ENCODE assay signal across 18 cellular contexts in the genomic region with DNA sequence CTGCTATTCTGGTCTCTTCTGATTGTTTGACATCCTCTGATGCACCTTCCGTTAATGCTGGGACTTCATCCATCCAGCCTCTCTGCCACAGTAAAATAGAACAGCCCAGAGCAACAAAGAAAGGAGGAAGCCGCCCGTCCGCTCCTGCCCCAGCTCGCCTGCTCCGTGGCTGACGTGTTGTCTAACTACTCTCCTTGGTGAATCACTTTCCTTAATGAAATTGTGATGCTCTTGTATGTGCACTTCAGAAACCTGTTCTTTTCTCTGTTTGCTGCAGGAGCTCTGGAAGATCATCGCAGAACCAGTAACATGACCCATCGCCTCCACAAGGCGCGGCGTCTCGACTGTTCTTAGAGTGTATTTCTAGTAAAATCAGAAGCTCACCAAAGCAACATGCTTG. TPM values are rescaled to one million over a fixed set of nuclear protein-coding genes. Genes with fewer than 3 reads are reported as not detected.
DNase-seq lines count a peak whose midpoint lies in the region; ATAC-seq and TF ChIP-seq lines count a peak whose summit lies in the region.
"Had no signal": no experiment of that assay in that cellular context is flagged by ENCODE, and none has a peak within 500 bp of the region (broad histone marks: within the 10 kb centered on the region; RNA-seq: fewer than 3 reads in every experiment).

No MANE protein-coding gene starts in this region.

- H3K4me1 Mint-ChIP-seq in activated naive CD4-positive, alpha-beta T cell treated with anti-CD3 and anti-CD28 coated beads, Interleukin-2, amount 10 ng/mL, durations not matched to agents 7 days and 5 days: peaks cover 17% of the 10 kb centered on the region
- H3K4me1 Mint-ChIP-seq in T-helper 17 cell: peaks cover 18% of the 10 kb centered on the region

- no peak for DNase-seq in activated naive CD4-positive, alpha-beta T cell treated with anti-CD3 and anti-CD28 coated beads, Interleukin-2, amount 10 ng/mL, durations not matched to agents 7 days and 5 days
- no peak for DNase-seq in activated naive CD4-positive, alpha-beta T cell treated with anti-CD3 and anti-CD28 coated beads, Interleukin-2, amount 50 U/mL, for 16 hours
- DNase-seq in T-helper 17 cell (no peak), spleen (peak; percentile 64), Kasumi-1 (lab: John Stamatoyannopoulos, UW) (no peak), islet precursor cell (no peak)
- DNase-seq: DND-41, NCI-H1417 treated with DMSO at 0.1 percent for 48 hours, NCI-H2029, NCI-H2171 treated with DMSO at 0.1 percent for 48 hours, NCI-H510A, NCI-H82, Peyer's patch, SHP77 had no signal

- 87 to 97% (median 92%) methylated on average over 13 of the region's 13 CpGs for WGBS in spleen, 5 donors

- H3K9me3 Mint-ChIP-seq in activated naive CD4-positive, alpha-beta T cell treated with anti-CD3 and anti-CD28 coated beads, Interleukin-2, amount 10 ng/mL, durations not matched to agents 7 days and 5 days: no peaks in the 10 kb centered on the region

- no peaks in the 10 kb centered on the region for H3K27me3 ChIP-seq in spleen (replicated peaks in 1 of 7)
- H3K27me3 ChIP-seq: BLaER1, Peyer's patch had no signal

- H3K9me3 ChIP-seq in T-helper 17 cell (ENCODE audit: control insufficient read depth, low read length, poor library complexity, severe bottlenecking) (no peaks in the 10 kb centered on the region), spleen (no peaks in the 10 kb centered on the region)
- H3K9me3 ChIP-seq: BLaER1, HAP-1, Peyer's patch had no signal

- ATAC-seq in T-helper 17 cell (no peak), esophagus mucosa (peak; percentile 95), GM19463 (IDR thresholded peaks at IDR 0.05; ENCODE audit: unreplicated experiment) (no peak)

- TF ChIP-seq CTCF in spleen (IDR thresholded peaks at IDR 0.05 in 8 of 11, conservative IDR thresholded peaks at IDR 0.05 in 3 of 11): no peak

- TF ChIP-seq POLR2A in spleen (IDR thresholded peaks at IDR 0.05): no peak

- H3K4me3 ChIP-seq in spleen: no peak overlapping the region
- H3K4me3 ChIP-seq: BLaER1, HAP-1, Peyer's patch had no signal

- peaks cover 0 to 92% (median 72%) of the 10 kb centered on the region in 6 donors for H3K36me3 ChIP-seq in spleen

- H3K36me3 Mint-ChIP-seq in activated naive CD4-positive, alpha-beta T cell treated with anti-CD3 and anti-CD28 coated beads, Interleukin-2, amount 10 ng/mL, durations not matched to agents 7 days and 5 days: peaks cover 58% of the 10 kb centered on the region
- H3K36me3 Mint-ChIP-seq in T-helper 17 cell (ENCODE audit: low read depth): peaks cover 25% of the 10 kb centered on the region

- peaks cover 0 to 16% (median 10%) of the 10 kb centered on the region in 6 donors for H3K4me1 ChIP-seq in spleen
- H3K4me1 ChIP-seq: HAP-1, Peyer's patch had no signal

- H3K27me3 Mint-ChIP-seq in activated naive CD4-positive, alpha-beta T cell treated with anti-CD3 and anti-CD28 coated beads, Interleukin-2, amount 10 ng/mL, durations not matched to agents 7 days and 5 days: no peaks in the 10 kb centered on the region
- no peaks in the 10 kb centered on the region for H3K27me3 Mint-ChIP-seq in T-helper 17 cell

- H3K27ac ChIP-seq in spleen: peak overlapping the region in 1 of 8 donors; percentile 88
- H3K27ac ChIP-seq: Peyer's patch had no signal

- intact Hi-C loops in spleen (cut with DNase I; ENCODE audit: low total_unique reads): no loop called here

- no peak overlapping the region for H3K4me3 Mint-ChIP-seq in activated naive CD4-positive, alpha-beta T cell treated with anti-CD3 and anti-CD28 coated beads, Interleukin-2, amount 10 ng/mL, durations not matched to agents 7 days and 5 days
- no peak overlapping the region for H3K4me3 Mint-ChIP-seq in T-helper 17 cell

- peak overlapping the region; percentile 2 for H3K27ac Mint-ChIP-seq in activated naive CD4-positive, alpha-beta T cell treated with anti-CD3 and anti-CD28 coated beads, Interleukin-2, amount 10 ng/mL, durations not matched to agents 7 days and 5 days
- peak overlapping the region; percentile 70 for H3K27ac Mint-ChIP-seq in T-helper 17 cell

- CTCF ChIA-PET in activated naive CD4-positive, alpha-beta T cell treated with anti-CD3 and anti-CD28 coated beads, Interleukin-2, amount 10 ng/mL, durations not matched to agents 7 days and 5 days (lab: Charles Lee): interaction anchor here (0.8 to 4.0 kb wide), 6 partner anchors 9 to 234 kb away, joined by 3 to 21 read pairs (median 6); no protein-coding TSS in a partner anchor

RNA-seq across cellular contexts. Expression of gene METTL22, which starts 24.3 kb away (rescaled TPM):
- total RNA-seq in T-helper 17 cell: 10 to 100 TPM; 23.9 to 30.2 TPM
- 15.9 TPM for total RNA-seq in esophagus mucosa
- 10 to 100 TPM; 35.7 to 58.8 (median 47.5) TPM for total RNA-seq in spleen
- 10 to 100 TPM; 14.8 to 23.7 (median 22.2) TPM for polyA plus RNA-seq in spleen

RNA-seq across cellular contexts. Expression of gene ABAT, which starts 28.6 kb away (rescaled TPM):
- total RNA-seq in T-helper 17 cell (1 to 10 TPM; 8.7 to 9.5 TPM), esophagus mucosa (4.2 TPM), spleen (10 to 100 TPM in 2 of 7 donors, 1 to 10 TPM in 5; 6.2 to 13.5 (median 9.0) TPM)
- polyA plus RNA-seq in spleen: 1 to 10 TPM; 3.9 to 6.2 (median 5.1) TPM

RNA-seq across cellular contexts. Expression of gene TMEM114, which starts 55.5 kb away (rescaled TPM):
- total RNA-seq in T-helper 17 cell (not detected), esophagus mucosa (not detected), spleen (not detected)
- polyA plus RNA-seq in spleen: not detected
- total RNA-seq: Peyer's patch had no signal
